8 cellular contexts compared by ENCODE assay signal in genomic region chr5:61280205-61280604, GRCh38.
DNase-seq lines count a peak whose midpoint lies in the region; ATAC-seq lines count a peak whose summit lies in the region.

No MANE protein-coding gene starts in this region.

- DNase-seq in DMS 273 (lab: John Stamatoyannopoulos, UW; ENCODE audit: unreplicated experiment) = peak; percentile 96
- DNase-seq in NCI-H510A (lab: John Stamatoyannopoulos, UW) = peak; percentile 51
- peak; percentile 77 for DNase-seq in epithelial cell of prostate (ENCODE audit: low read depth, low spot score)
- DNase-seq in activated CD4-positive, alpha-beta T cell treated with anti-CD3 and anti-CD28 coated beads, Interleukin-2, amount 50 U/mL, for 48 hours = no peak

- H3K27ac ChIP-seq in epithelial cell of prostate = peak overlapping the region; percentile 57

- ATAC-seq in HG02938 (IDR thresholded peaks at IDR 0.05; ENCODE audit: unreplicated experiment) = peak; percentile 47
- ATAC-seq in HG02870 (IDR thresholded peaks at IDR 0.05; ENCODE audit: unreplicated experiment) = no peak
- ATAC-seq in HG02588 (IDR thresholded peaks at IDR 0.05; ENCODE audit: unreplicated experiment) = no peak
- no peak for ATAC-seq in HG03280 (IDR thresholded peaks at IDR 0.05; ENCODE audit: unreplicated experiment)

Comparison
In these comparisons a context has a peak if more than half of its experiments do, and no peak if none do; other contexts are left out.
1. DNase-seq: peak in DMS 273 (single experiment), NCI-H510A (single experiment) and epithelial cell of prostate (single experiment); none in activated CD4-positive, alpha-beta T cell treated with anti-CD3 and anti-CD28 coated beads, Interleukin-2, amount 50 U/mL, for 48 hours (0 of 2).